Comparison of ENCODE assay signal across 14 cellular contexts in genomic region chrX:48939417-48940228, GRCh38. TPM values are rescaled to one million over a fixed set of nuclear protein-coding genes. Genes with fewer than 3 reads are reported as not detected.
DNase-seq lines count a peak whose midpoint lies in the region; ATAC-seq and TF ChIP-seq lines count a peak whose summit lies in the region.
"Had no signal": no experiment of that assay in that cellular context is flagged by ENCODE, and none has a peak within 500 bp of the region (broad histone marks: within the 10 kb centered on the region; RNA-seq: fewer than 3 reads in every experiment).

No MANE protein-coding gene starts in this region.

- H3K4me3 Mint-ChIP-seq in activated naive CD8-positive, alpha-beta T cell treated with anti-CD3 and anti-CD28 coated beads, Interleukin-2, amount 10 ng/mL, durations not matched to agents 7 days and 5 days: peak overlapping the region; percentile 78
- H3K4me3 Mint-ChIP-seq in stimulated activated effector memory CD8-positive, alpha-beta T cell treated with anti-CD3 and anti-CD28 coated beads, Interleukin-12 subunit alpha, Interleukin-12 subunit beta, amount 100 ng/mL, for 72 hours: peak overlapping the region; percentile 76
- no peak overlapping the region for H3K4me3 Mint-ChIP-seq in type B pancreatic cell

- H3K4me3 ChIP-seq in OCI-LY1 (ENCODE audit: low read depth, low read length, poor library complexity, severe bottlenecking): peak overlapping the region; percentile 35
- H3K4me3 ChIP-seq: A549, PC-9 had no signal

- ATAC-seq in activated naive CD8-positive, alpha-beta T cell treated with anti-CD3 and anti-CD28 coated beads, Interleukin-2, amount 10 ng/mL, durations not matched to agents 7 days and 5 days (ENCODE audit: low read depth): peak; percentile 30
- ATAC-seq in stimulated activated effector memory CD8-positive, alpha-beta T cell treated with anti-CD3 and anti-CD28 coated beads, Interleukin-12 subunit alpha, Interleukin-12 subunit beta, amount 100 ng/mL, for 72 hours: peak; percentile 9
- ATAC-seq: A549 had no signal

- H3K36me3 Mint-ChIP-seq in activated naive CD8-positive, alpha-beta T cell treated with anti-CD3 and anti-CD28 coated beads, Interleukin-2, amount 10 ng/mL, durations not matched to agents 7 days and 5 days: peaks cover 34% of the 10 kb centered on the region
- H3K36me3 Mint-ChIP-seq in stimulated activated effector memory CD8-positive, alpha-beta T cell treated with anti-CD3 and anti-CD28 coated beads, Interleukin-12 subunit alpha, Interleukin-12 subunit beta, amount 100 ng/mL, for 72 hours: peaks cover 94% of the 10 kb centered on the region
- H3K36me3 Mint-ChIP-seq in type B pancreatic cell: peaks cover 9% of the 10 kb centered on the region

- no peaks in the 10 kb centered on the region for H3K27me3 Mint-ChIP-seq in activated naive CD8-positive, alpha-beta T cell treated with anti-CD3 and anti-CD28 coated beads, Interleukin-2, amount 10 ng/mL, durations not matched to agents 7 days and 5 days
- H3K27me3 Mint-ChIP-seq in type B pancreatic cell: no peaks in the 10 kb centered on the region

- peaks cover 68% of the 10 kb centered on the region for H3K4me1 Mint-ChIP-seq in activated naive CD8-positive, alpha-beta T cell treated with anti-CD3 and anti-CD28 coated beads, Interleukin-2, amount 10 ng/mL, durations not matched to agents 7 days and 5 days
- H3K4me1 Mint-ChIP-seq in stimulated activated effector memory CD8-positive, alpha-beta T cell treated with anti-CD3 and anti-CD28 coated beads, Interleukin-12 subunit alpha, Interleukin-12 subunit beta, amount 100 ng/mL, for 72 hours: peaks cover 94% of the 10 kb centered on the region
- H3K4me1 Mint-ChIP-seq in type B pancreatic cell (ENCODE audit: unreplicated experiment): no peaks in the 10 kb centered on the region

- H3K4me1 ChIP-seq in OCI-LY1 (ENCODE audit: insufficient read depth, low read length, severe bottlenecking): peaks cover 83% of the 10 kb centered on the region
- H3K4me1 ChIP-seq: A549 had no signal

- DNase-seq in activated CD8-positive, alpha-beta memory T cell treated with anti-CD3 and anti-CD28 coated beads for 24 hours: peak; percentile 69
- no peak for DNase-seq in activated CD8-positive, alpha-beta memory T cell treated with anti-CD3 and anti-CD28 coated beads, Interleukin-2, amount 50 U/mL, for 4 hours
- peak; percentile 40 for DNase-seq in activated naive CD8-positive, alpha-beta T cell treated with anti-CD3 and anti-CD28 coated beads, Interleukin-2, amount 10 ng/mL, durations not matched to agents 7 days and 5 days
- no peak for DNase-seq in stimulated activated effector memory CD8-positive, alpha-beta T cell treated with anti-CD3 and anti-CD28 coated beads, Interleukin-12 subunit alpha, Interleukin-12 subunit beta, amount 100 ng/mL, for 72 hours (ENCODE audit: low spot score in 2 of 2)
- DNase-seq in AML-193 (lab: John Stamatoyannopoulos, UW): no peak
- no peak for DNase-seq in T-helper 9 cell
- no peak for DNase-seq in type B pancreatic cell (ENCODE audit: extremely low spot score, unreplicated experiment)
- DNase-seq: DND-41, foreskin melanocyte, kidney, NCI-H2029, PC-9 had no signal

- H3K9me3 ChIP-seq in OCI-LY1 (ENCODE audit: low read length): no peaks in the 10 kb centered on the region
- H3K9me3 ChIP-seq: A549 had no signal

- H2AFZ ChIP-seq in OCI-LY1 (ENCODE audit: low read length): no peak overlapping the region
- H2AFZ ChIP-seq: PC-9 had no signal

- H3K79me2 ChIP-seq in OCI-LY1 (ENCODE audit: insufficient read depth, low read length): no peaks in the 10 kb centered on the region

- H3K9me3 Mint-ChIP-seq in activated naive CD8-positive, alpha-beta T cell treated with anti-CD3 and anti-CD28 coated beads, Interleukin-2, amount 10 ng/mL, durations not matched to agents 7 days and 5 days: no peaks in the 10 kb centered on the region
- no peaks in the 10 kb centered on the region for H3K9me3 Mint-ChIP-seq in stimulated activated effector memory CD8-positive, alpha-beta T cell treated with anti-CD3 and anti-CD28 coated beads, Interleukin-12 subunit alpha, Interleukin-12 subunit beta, amount 100 ng/mL, for 72 hours
- no peaks in the 10 kb centered on the region for H3K9me3 Mint-ChIP-seq in type B pancreatic cell

- H3K27me3 ChIP-seq in OCI-LY1 (ENCODE audit: insufficient read depth, low read length): no peaks in the 10 kb centered on the region

- TF ChIP-seq CTCF in OCI-LY1 (IDR thresholded peaks at IDR 0.05; ENCODE audit: low read length) (no peak), type B pancreatic cell (conservative IDR thresholded peaks at IDR 0.05) (no peak)

- peak overlapping the region; percentile 70 for H3K4me2 ChIP-seq in OCI-LY1 (ENCODE audit: low read length)
- H3K4me2 ChIP-seq: A549, PC-9 had no signal

- H3K9ac ChIP-seq in OCI-LY1 (ENCODE audit: low read length): peak overlapping the region; percentile 66

- H3K36me3 ChIP-seq in OCI-LY1 (ENCODE audit: insufficient read depth, low read length): peaks cover 15% of the 10 kb centered on the region; the same call in 1 of the 2 replicates

- POLR2A ChIA-PET in activated naive CD8-positive, alpha-beta T cell treated with anti-CD3 and anti-CD28 coated beads, Interleukin-2, amount 10 ng/mL, durations not matched to agents 7 days and 5 days (lab: Charles Lee): interaction anchor here (1.0 to 7.2 kb wide), 8 partner anchors 19 to 256 kb away, joined by 3 to 51 read pairs (median 4); partner anchors contain the start of genes HDAC6, PIM2, PQBP1 and SLC35A2

- no peaks in the 10 kb centered on the region for H4K20me1 ChIP-seq in OCI-LY1 (ENCODE audit: insufficient read depth, low read length)

- no peaks in the 10 kb centered on the region for H3F3A ChIP-seq in OCI-LY1 (ENCODE audit: insufficient read depth, low read length)

- H3K27ac Mint-ChIP-seq in activated naive CD8-positive, alpha-beta T cell treated with anti-CD3 and anti-CD28 coated beads, Interleukin-2, amount 10 ng/mL, durations not matched to agents 7 days and 5 days: peak overlapping the region; percentile 96
- peak overlapping the region; percentile 97 for H3K27ac Mint-ChIP-seq in stimulated activated effector memory CD8-positive, alpha-beta T cell treated with anti-CD3 and anti-CD28 coated beads, Interleukin-12 subunit alpha, Interleukin-12 subunit beta, amount 100 ng/mL, for 72 hours
- no peak overlapping the region for H3K27ac Mint-ChIP-seq in type B pancreatic cell

- peak overlapping the region; percentile 99 for H3K27ac ChIP-seq in OCI-LY1 (ENCODE audit: low read depth, low read length, poor library complexity, severe bottlenecking)
- H3K27ac ChIP-seq: A549, PC-9 had no signal

- H3K9me2 ChIP-seq in OCI-LY1 (ENCODE audit: low read depth, low read length): no peaks in the 10 kb centered on the region

RNA-seq across cellular contexts. Expression of gene OTUD5, which starts 17.8 kb away (rescaled TPM):
- total RNA-seq in activated naive CD8-positive, alpha-beta T cell treated with anti-CD3 and anti-CD28 coated beads, Interleukin-2, amount 10 ng/mL, durations not matched to agents 7 days and 5 days: 10 to 100 TPM; 60.7 to 62.4 TPM
- 49.5 and 53.1 TPM in 2 replicates for total RNA-seq in type B pancreatic cell (ENCODE audit: low replicate concordance)

RNA-seq across cellular contexts. Expression of gene PIM2, which starts 20.8 kb away (rescaled TPM):
- 10 to 100 TPM; 63.1 to 63.2 TPM for total RNA-seq in activated naive CD8-positive, alpha-beta T cell treated with anti-CD3 and anti-CD28 coated beads, Interleukin-2, amount 10 ng/mL, durations not matched to agents 7 days and 5 days
- 9.3 and 11.5 TPM in 2 replicates for total RNA-seq in type B pancreatic cell (ENCODE audit: low replicate concordance)

RNA-seq across cellular contexts. Expression of gene SLC35A2, which starts 28.2 kb away (rescaled TPM):
- total RNA-seq in activated naive CD8-positive, alpha-beta T cell treated with anti-CD3 and anti-CD28 coated beads, Interleukin-2, amount 10 ng/mL, durations not matched to agents 7 days and 5 days: 10 to 100 TPM; 12.7 to 14.1 TPM
- total RNA-seq in type B pancreatic cell (ENCODE audit: low replicate concordance): 33.3 and 79.0 TPM in 2 replicates

RNA-seq across cellular contexts. Expression of gene KCND1, which starts 32.0 kb away (rescaled TPM):
- 1 to 10 TPM; 5.6 to 5.9 TPM for total RNA-seq in activated naive CD8-positive, alpha-beta T cell treated with anti-CD3 and anti-CD28 coated beads, Interleukin-2, amount 10 ng/mL, durations not matched to agents 7 days and 5 days
- total RNA-seq in type B pancreatic cell (ENCODE audit: low replicate concordance): 3.0 and 3.8 TPM in 2 replicates

RNA-seq across cellular contexts. Expression of gene PQBP1, which starts 41.9 kb away (rescaled TPM):
- total RNA-seq in activated naive CD8-positive, alpha-beta T cell treated with anti-CD3 and anti-CD28 coated beads, Interleukin-2, amount 10 ng/mL, durations not matched to agents 7 days and 5 days: 10 to 100 TPM; 58.2 to 61.0 TPM
- total RNA-seq in type B pancreatic cell (ENCODE audit: low replicate concordance): 58.6 and 77.9 TPM in 2 replicates

Comparison
In these comparisons a context has a peak if more than half of its experiments do, and no peak if none do; other contexts are left out.
1. DNase-seq: peak in activated CD8-positive, alpha-beta memory T cell treated with anti-CD3 and anti-CD28 coated beads for 24 hours (single experiment) and activated naive CD8-positive, alpha-beta T cell treated with anti-CD3 and anti-CD28 coated beads, Interleukin-2, amount 10 ng/mL, durations not matched to agents 7 days and 5 days (single experiment); none in activated CD8-positive, alpha-beta memory T cell treated with anti-CD3 and anti-CD28 coated beads, Interleukin-2, amount 50 U/mL, for 4 hours (single experiment), stimulated activated effector memory CD8-positive, alpha-beta T cell treated with anti-CD3 and anti-CD28 coated beads, Interleukin-12 subunit alpha, Interleukin-12 subunit beta, amount 100 ng/mL, for 72 hours (0 of 2), AML-193 (0 of 2), T-helper 9 cell (single experiment) and type B pancreatic cell (single experiment).